ENCODE assay signal across 11 cellular contexts in genomic region chr7:70728873-70729552, GRCh38.
DNase-seq lines count a peak whose midpoint lies in the region; ATAC-seq and TF ChIP-seq lines count a peak whose summit lies in the region.
"Had no signal": no experiment of that assay in that cellular context is flagged by ENCODE, and none has a peak within 500 bp of the region (broad histone marks: within the 10 kb centered on the region; RNA-seq: fewer than 3 reads in every experiment).

No MANE protein-coding gene starts in this region.

- H3K27ac Mint-ChIP-seq in chondrocyte (ENCODE audit: unreplicated experiment), result peak overlapping the region; percentile 42
- no peak overlapping the region for H3K27ac Mint-ChIP-seq in activated T-cell treated with anti-CD3 and anti-CD28 coated beads, Interleukin-2, amount 50 U/mL, for 72 hours

- CTCF ChIA-PET in A673 (lab: Charles Lee), result no interaction called here

- H3K4me1 Mint-ChIP-seq in chondrocyte (ENCODE audit: low read depth), result peaks cover 17% of the 10 kb centered on the region
- H3K4me1 Mint-ChIP-seq in activated T-cell treated with anti-CD3 and anti-CD28 coated beads, Interleukin-2, amount 50 U/mL, for 72 hours (ENCODE audit: low read depth), result no peaks in the 10 kb centered on the region

- H3K27me3 Mint-ChIP-seq in chondrocyte (ENCODE audit: low read depth), result no peaks in the 10 kb centered on the region
- no peaks in the 10 kb centered on the region for H3K27me3 Mint-ChIP-seq in activated T-cell treated with anti-CD3 and anti-CD28 coated beads, Interleukin-2, amount 50 U/mL, for 72 hours (ENCODE audit: low read depth)

- DNase-seq in A673 (ENCODE audit: low spot score), result peak; percentile 89
- DNase-seq in chondrocyte (ENCODE audit: low spot score), result no peak
- no peak for DNase-seq in left lung
- DNase-seq in DMS114 treated with DMSO at 0.1 percent for 48 hours (lab: John Stamatoyannopoulos, UW; ENCODE audit: unreplicated experiment), result no peak
- no peak for DNase-seq in activated T-cell treated with anti-CD3 and anti-CD28 coated beads, Interleukin-2, amount 50 U/mL, for 72 hours
- DNase-seq: activated CD8-positive, alpha-beta memory T cell treated with anti-CD3 and anti-CD28 coated beads for 24 hours; occipital lobe; SIG-M5 had no signal

- no peak overlapping the region for H3K4me3 Mint-ChIP-seq in chondrocyte (ENCODE audit: unreplicated experiment)
- H3K4me3 Mint-ChIP-seq in activated T-cell treated with anti-CD3 and anti-CD28 coated beads, Interleukin-2, amount 50 U/mL, for 72 hours, result no peak overlapping the region

- H3K36me3 Mint-ChIP-seq in chondrocyte (ENCODE audit: low read depth), result peaks cover 7% of the 10 kb centered on the region
- no peaks in the 10 kb centered on the region for H3K36me3 Mint-ChIP-seq in activated T-cell treated with anti-CD3 and anti-CD28 coated beads, Interleukin-2, amount 50 U/mL, for 72 hours (ENCODE audit: insufficient read depth in 2 of 2)

- H3K4me1 ChIP-seq in A673 (ENCODE audit: insufficient read depth, low read length, poor library complexity, severe bottlenecking) (peaks cover 12% of the 10 kb centered on the region), HUES6 (ENCODE audit: control insufficient read depth, insufficient read depth, low read length) (peaks cover 50% of the 10 kb centered on the region), left lung (peaks cover 0 to 9% of the 10 kb centered on the region in 2 donors)

- H3K4me3 ChIP-seq in A673 (ENCODE audit: low read depth, low read length, poor library complexity, severe bottlenecking), result no peak overlapping the region
- H3K4me3 ChIP-seq in HUES6 (ENCODE audit: low read depth, low read length), result peak overlapping the region; percentile 38
- no peak overlapping the region for H3K4me3 ChIP-seq in left lung

- peak; percentile 61 for ATAC-seq in left lung
- no peak for ATAC-seq in activated T-cell treated with anti-CD3 and anti-CD28 coated beads, Interleukin-2, amount 50 U/mL, for 72 hours (replicated peaks in 1 of 2)
- ATAC-seq in GM19351 (IDR thresholded peaks at IDR 0.05; ENCODE audit: unreplicated experiment), result no peak
- ATAC-seq in GM21423 (IDR thresholded peaks at IDR 0.05; ENCODE audit: unreplicated experiment), result no peak

- BruUV-seq in A673 (replicated peaks; lab: Mats Ljungman, UMichigan), result no TSS peak

- no peak overlapping the region for H3K27ac ChIP-seq in A673 (ENCODE audit: low read depth, low read length, poor library complexity, severe bottlenecking)
- peak overlapping the region; percentile 39 for H3K27ac ChIP-seq in HUES6 (ENCODE audit: low read depth, low read length)
- H3K27ac ChIP-seq in left lung, result peak overlapping the region; percentile 66 to 75

- peaks cover 5% of the 10 kb centered on the region for H3K9me3 Mint-ChIP-seq in chondrocyte (ENCODE audit: low read depth)
- peaks cover 0 to 2% of the 10 kb centered on the region in 2 donors for H3K9me3 Mint-ChIP-seq in activated T-cell treated with anti-CD3 and anti-CD28 coated beads, Interleukin-2, amount 50 U/mL, for 72 hours

- H3K9me3 ChIP-seq in A673 (ENCODE audit: low read depth, low read length, poor library complexity, severe bottlenecking) (no peaks in the 10 kb centered on the region), HUES6 (ENCODE audit: control insufficient read depth, insufficient read depth, low read depth, low read length) (no peaks in the 10 kb centered on the region), left lung (no peaks in the 10 kb centered on the region)

- TF ChIP-seq CTCF in A673 (conservative IDR thresholded peaks at IDR 0.05; ENCODE audit: low read depth, low read length) (no peak), chondrocyte (IDR thresholded peaks at IDR 0.05) (no peak), left lung (IDR thresholded peaks at IDR 0.05) (no peak)

- intact Hi-C loops in A673 (cut with micrococcal nuclease; ENCODE audit: unreplicated experiment), result no loop called here
- intact Hi-C loops in left lung (cut with DNase I), result no loop called here

- no peaks in the 10 kb centered on the region for H3K27me3 ChIP-seq in A673 (replicated peaks; ENCODE audit: insufficient read depth, low read depth, low read length, poor library complexity)
- H3K27me3 ChIP-seq in HUES6 (ENCODE audit: control insufficient read depth, insufficient read depth, low read length), result no peaks in the 10 kb centered on the region
- H3K27me3 ChIP-seq in left lung, result no peaks in the 10 kb centered on the region

- H3K9ac ChIP-seq in HUES6 (ENCODE audit: low read length), result peak overlapping the region; percentile 23

- H3K36me3 ChIP-seq in A673 (ENCODE audit: insufficient read depth, low read length, poor library complexity, severe bottlenecking) (no peaks in the 10 kb centered on the region), HUES6 (ENCODE audit: control insufficient read depth, insufficient read depth, low read length) (no peaks in the 10 kb centered on the region), left lung (no peaks in the 10 kb centered on the region)

- POLR2A ChIA-PET in A673 (lab: Charles Lee; ENCODE audit: low non-redundant PET), result no interaction called here
